ENCODE assay signal across 18 cellular contexts in genomic region chr11:15830730-15831443, GRCh38.
"Had no signal": no experiment of that assay in that cellular context is flagged by ENCODE, and none has a peak within 500 bp of the region (broad histone marks: within the 10 kb centered on the region; RNA-seq: fewer than 3 reads in every experiment).

No MANE protein-coding gene starts in this region.

- H3K27me3 ChIP-seq: heart left ventricle, tibial artery had no signal

- H3K4me3 ChIP-seq: heart left ventricle, suprapubic skin, tibial artery had no signal

- H3K36me3 ChIP-seq: heart left ventricle, suprapubic skin, tibial artery had no signal

- H3K9me3 ChIP-seq: heart left ventricle, suprapubic skin, tibial artery had no signal

- DNase-seq: activated CD4-positive, alpha-beta memory T cell treated with anti-CD3 and anti-CD28 coated beads, Interleukin-2, amount 10 ng/mL, durations not matched to agents 7 days and 5 days; activated CD4-positive, alpha-beta T cell treated with anti-CD3 and anti-CD28 coated beads, Interleukin-2, amount 10 ng/mL, durations not matched to agents 7 days and 5 days; activated CD4-positive, CD25-positive, alpha-beta regulatory T cell; activated CD8-positive, alpha-beta memory T cell treated with anti-CD3 and anti-CD28 coated beads, Interleukin-2, amount 50 U/mL, for 48 hours; activated T-cell treated with anti-CD3 and anti-CD28 coated beads, Interleukin-2, amount 50 U/mL, for 24 hours; caudate nucleus; effector CD8-positive, alpha-beta T cell; erythroblast; heart left ventricle; mesenchymal stem cell; natural killer cell; posterior cingulate gyrus; right cardiac atrium; stimulated activated CD4-positive, alpha-beta T cell treated with anti-CD3 and anti-CD28 coated beads, Interleukin-15, amount 100 ng/mL, for 24 hours; stimulated activated naive CD4-positive, alpha-beta T cell; T-cell; tibial artery had no signal

- H3K27ac ChIP-seq: suprapubic skin, tibial artery had no signal
